Comparison of ENCODE assay signal across 1 cellular context in the genomic region with DNA sequence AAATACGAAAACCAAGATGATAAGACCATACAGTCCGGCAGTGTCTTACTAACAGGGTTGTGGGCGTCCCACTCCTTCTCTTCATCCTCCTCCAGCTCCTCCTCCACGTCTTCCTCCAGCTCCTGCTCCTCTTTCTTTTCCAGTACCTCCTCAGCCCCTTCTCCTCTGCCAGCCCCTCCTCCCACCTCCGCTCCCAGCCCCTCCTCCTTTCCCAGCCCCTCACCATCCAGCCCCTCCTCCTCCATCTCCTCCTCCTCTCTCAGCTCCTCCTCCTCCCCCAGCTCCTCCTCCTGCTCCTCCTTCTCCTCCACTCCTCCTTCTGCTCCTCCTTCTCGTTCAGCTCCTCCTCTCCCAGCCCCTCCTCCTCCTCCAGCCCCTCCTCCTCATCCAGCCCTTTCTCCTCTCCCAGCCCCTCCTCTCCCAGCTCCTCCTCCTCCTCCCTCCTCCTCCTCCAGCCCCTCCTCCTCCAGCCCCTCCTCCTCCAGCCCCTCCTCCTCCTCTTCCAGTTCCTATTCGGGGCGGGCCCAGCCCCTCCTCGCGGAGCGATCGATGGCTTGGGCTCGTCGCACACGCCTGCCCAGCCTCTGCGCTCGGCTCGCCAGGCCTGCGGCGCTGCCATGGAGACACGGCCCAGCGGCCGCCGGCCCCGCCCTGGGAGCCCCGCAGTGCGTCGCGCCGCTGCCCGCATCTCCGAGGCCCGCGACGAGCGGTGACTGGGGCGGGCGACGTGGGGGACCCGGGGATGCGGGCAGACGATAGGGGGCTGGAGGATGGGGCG.
A peak's percentile ranks its signal among the peaks of the same experiment; 100 is the strongest.
TF ChIP-seq lines count a peak whose summit lies in the region.

Gene BRD3OS (plus strand): TSS at position 654 of the 778 bp plus-strand sequence. CDS start 1,267 bp downstream, outside the sequence.

TF ChIP-seq in HepG2, 621 proteins besides CTCF, POLR2A, EP300 and RAD21 (continued from another document and continues in another):
- TF ChIP-seq, protein P1, sequence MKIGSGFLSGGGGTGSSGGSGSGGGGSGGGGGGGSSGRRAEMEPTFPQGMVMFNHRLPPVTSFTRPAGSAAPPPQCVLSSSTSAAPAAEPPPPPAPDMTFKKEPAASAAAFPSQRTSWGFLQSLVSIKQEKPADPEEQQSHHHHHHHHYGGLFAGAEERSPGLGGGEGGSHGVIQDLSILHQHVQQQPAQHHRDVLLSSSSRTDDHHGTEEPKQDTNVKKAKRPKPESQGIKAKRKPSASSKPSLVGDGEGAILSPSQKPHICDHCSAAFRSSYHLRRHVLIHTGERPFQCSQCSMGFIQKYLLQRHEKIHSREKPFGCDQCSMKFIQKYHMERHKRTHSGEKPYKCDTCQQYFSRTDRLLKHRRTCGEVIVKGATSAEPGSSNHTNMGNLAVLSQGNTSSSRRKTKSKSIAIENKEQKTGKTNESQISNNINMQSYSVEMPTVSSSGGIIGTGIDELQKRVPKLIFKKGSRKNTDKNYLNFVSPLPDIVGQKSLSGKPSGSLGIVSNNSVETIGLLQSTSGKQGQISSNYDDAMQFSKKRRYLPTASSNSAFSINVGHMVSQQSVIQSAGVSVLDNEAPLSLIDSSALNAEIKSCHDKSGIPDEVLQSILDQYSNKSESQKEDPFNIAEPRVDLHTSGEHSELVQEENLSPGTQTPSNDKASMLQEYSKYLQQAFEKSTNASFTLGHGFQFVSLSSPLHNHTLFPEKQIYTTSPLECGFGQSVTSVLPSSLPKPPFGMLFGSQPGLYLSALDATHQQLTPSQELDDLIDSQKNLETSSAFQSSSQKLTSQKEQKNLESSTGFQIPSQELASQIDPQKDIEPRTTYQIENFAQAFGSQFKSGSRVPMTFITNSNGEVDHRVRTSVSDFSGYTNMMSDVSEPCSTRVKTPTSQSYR (CRISPR knock-in tag; IDR thresholded peaks at IDR 0.05; ENCODE audit: borderline replicate concordance) = 0 out of 2 replicates have a peak, but pooled peaks have one; percentile 62
- 0 out of 2 replicates have a peak, but pooled peaks have one; percentile 12 for TF ChIP-seq PHF8 (CRISPR knock-in tag; IDR thresholded peaks at IDR 0.05)
- no peak for TF ChIP-seq FOXA1 (IDR thresholded peaks at IDR 0.05)
- TF ChIP-seq FOXA1 (CRISPR knock-in tag; IDR thresholded peaks at IDR 0.05) = no peak
- TF ChIP-seq CC2D1A (CRISPR knock-in tag; IDR thresholded peaks at IDR 0.05) = no peak
- TF ChIP-seq ZNF564 (CRISPR knock-in tag; IDR thresholded peaks at IDR 0.05) = no peak
- no peak for TF ChIP-seq ZNF619 (CRISPR knock-in tag; IDR thresholded peaks at IDR 0.05)
- TF ChIP-seq ZNF816 (CRISPR knock-in tag; IDR thresholded peaks at IDR 0.05; ENCODE audit: borderline replicate concordance) = no peak
- TF ChIP-seq FLYWCH1 (CRISPR knock-in tag; IDR thresholded peaks at IDR 0.05) = no peak
- TF ChIP-seq NONO (IDR thresholded peaks at IDR 0.05) = no peak; the same call in 1 of the 2 replicates
- TF ChIP-seq NONO (CRISPR knock-in tag; conservative IDR thresholded peaks at IDR 0.05) = peak; percentile 89
- no peak for TF ChIP-seq RORA (CRISPR knock-in tag; IDR thresholded peaks at IDR 0.05)
- TF ChIP-seq ZFP36L2 (CRISPR knock-in tag; IDR thresholded peaks at IDR 0.05) = no peak
- TF ChIP-seq, protein P2, sequence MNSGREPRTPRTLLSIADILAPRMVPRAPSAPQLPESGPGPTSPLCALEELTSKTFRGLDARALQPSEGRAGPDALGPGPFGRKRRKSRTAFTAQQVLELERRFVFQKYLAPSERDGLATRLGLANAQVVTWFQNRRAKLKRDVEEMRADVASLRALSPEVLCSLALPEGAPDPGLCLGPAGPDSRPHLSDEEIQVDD (CRISPR knock-in tag; IDR thresholded peaks at IDR 0.05; ENCODE audit: borderline replicate concordance) = no peak
- no peak for TF ChIP-seq ZBTB4 (CRISPR knock-in tag; IDR thresholded peaks at IDR 0.05; ENCODE audit: borderline replicate concordance)
- no peak for TF ChIP-seq TRAFD1 (CRISPR knock-in tag; IDR thresholded peaks at IDR 0.05; ENCODE audit: borderline replicate concordance)
- no peak for TF ChIP-seq TBX3 (IDR thresholded peaks at IDR 0.05; ENCODE audit: borderline replicate concordance)
- no peak for TF ChIP-seq HMGXB3 (CRISPR knock-in tag; IDR thresholded peaks at IDR 0.05; ENCODE audit: borderline replicate concordance)
- peak; percentile 62; the same call in 1 of the 2 replicates for TF ChIP-seq ZNF788 (CRISPR knock-in tag; IDR thresholded peaks at IDR 0.05; ENCODE audit: borderline replicate concordance)
- no peak for TF ChIP-seq ZZZ3 (CRISPR knock-in tag; IDR thresholded peaks at IDR 0.05; ENCODE audit: borderline replicate concordance)
- TF ChIP-seq NR2F2 (IDR thresholded peaks at IDR 0.05; ENCODE audit: borderline replicate concordance, low read depth) = no peak
- TF ChIP-seq ZBTB3 (CRISPR knock-in tag; IDR thresholded peaks at IDR 0.05; ENCODE audit: borderline replicate concordance, low read depth) = no peak
- no peak for TF ChIP-seq ZNF558 (CRISPR knock-in tag; IDR thresholded peaks at IDR 0.05; ENCODE audit: borderline replicate concordance)
- TF ChIP-seq, protein P3, sequence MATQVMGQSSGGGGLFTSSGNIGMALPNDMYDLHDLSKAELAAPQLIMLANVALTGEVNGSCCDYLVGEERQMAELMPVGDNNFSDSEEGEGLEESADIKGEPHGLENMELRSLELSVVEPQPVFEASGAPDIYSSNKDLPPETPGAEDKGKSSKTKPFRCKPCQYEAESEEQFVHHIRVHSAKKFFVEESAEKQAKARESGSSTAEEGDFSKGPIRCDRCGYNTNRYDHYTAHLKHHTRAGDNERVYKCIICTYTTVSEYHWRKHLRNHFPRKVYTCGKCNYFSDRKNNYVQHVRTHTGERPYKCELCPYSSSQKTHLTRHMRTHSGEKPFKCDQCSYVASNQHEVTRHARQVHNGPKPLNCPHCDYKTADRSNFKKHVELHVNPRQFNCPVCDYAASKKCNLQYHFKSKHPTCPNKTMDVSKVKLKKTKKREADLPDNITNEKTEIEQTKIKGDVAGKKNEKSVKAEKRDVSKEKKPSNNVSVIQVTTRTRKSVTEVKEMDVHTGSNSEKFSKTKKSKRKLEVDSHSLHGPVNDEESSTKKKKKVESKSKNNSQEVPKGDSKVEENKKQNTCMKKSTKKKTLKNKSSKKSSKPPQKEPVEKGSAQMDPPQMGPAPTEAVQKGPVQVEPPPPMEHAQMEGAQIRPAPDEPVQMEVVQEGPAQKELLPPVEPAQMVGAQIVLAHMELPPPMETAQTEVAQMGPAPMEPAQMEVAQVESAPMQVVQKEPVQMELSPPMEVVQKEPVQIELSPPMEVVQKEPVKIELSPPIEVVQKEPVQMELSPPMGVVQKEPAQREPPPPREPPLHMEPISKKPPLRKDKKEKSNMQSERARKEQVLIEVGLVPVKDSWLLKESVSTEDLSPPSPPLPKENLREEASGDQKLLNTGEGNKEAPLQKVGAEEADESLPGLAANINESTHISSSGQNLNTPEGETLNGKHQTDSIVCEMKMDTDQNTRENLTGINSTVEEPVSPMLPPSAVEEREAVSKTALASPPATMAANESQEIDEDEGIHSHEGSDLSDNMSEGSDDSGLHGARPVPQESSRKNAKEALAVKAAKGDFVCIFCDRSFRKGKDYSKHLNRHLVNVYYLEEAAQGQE (IDR thresholded peaks at IDR 0.05; ENCODE audit: borderline replicate concordance in 1 of 2, low read depth in 1 of 2, low read length in 2 of 2) = no peak
- peak; percentile 95; the same call in 2 of the 3 replicates for TF ChIP-seq MXI1 (IDR thresholded peaks at IDR 0.05; ENCODE audit: borderline replicate concordance, low read depth, low read length)
- TF ChIP-seq ZNF605 (CRISPR knock-in tag; IDR thresholded peaks at IDR 0.05) = no peak
- TF ChIP-seq NFE2 (CRISPR knock-in tag; IDR thresholded peaks at IDR 0.05) = no peak
- TF ChIP-seq, protein P4, sequence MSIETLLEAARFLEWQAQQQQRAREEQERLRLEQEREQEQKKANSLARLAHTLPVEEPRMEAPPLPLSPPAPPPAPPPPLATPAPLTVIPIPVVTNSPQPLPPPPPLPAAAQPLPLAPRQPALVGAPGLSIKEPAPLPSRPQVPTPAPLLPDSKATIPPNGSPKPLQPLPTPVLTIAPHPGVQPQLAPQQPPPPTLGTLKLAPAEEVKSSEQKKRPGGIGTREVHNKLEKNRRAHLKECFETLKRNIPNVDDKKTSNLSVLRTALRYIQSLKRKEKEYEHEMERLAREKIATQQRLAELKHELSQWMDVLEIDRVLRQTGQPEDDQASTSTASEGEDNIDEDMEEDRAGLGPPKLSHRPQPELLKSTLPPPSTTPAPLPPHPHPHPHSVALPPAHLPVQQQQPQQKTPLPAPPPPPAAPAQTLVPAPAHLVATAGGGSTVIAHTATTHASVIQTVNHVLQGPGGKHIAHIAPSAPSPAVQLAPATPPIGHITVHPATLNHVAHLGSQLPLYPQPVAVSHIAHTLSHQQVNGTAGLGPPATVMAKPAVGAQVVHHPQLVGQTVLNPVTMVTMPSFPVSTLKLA (IDR thresholded peaks at IDR 0.05) = peak; percentile 29
- no peak for TF ChIP-seq ZNF12 (CRISPR knock-in tag; IDR thresholded peaks at IDR 0.05)
- no peak for TF ChIP-seq ZNF629 (CRISPR knock-in tag; conservative IDR thresholded peaks at IDR 0.05)
- TF ChIP-seq ZBTB1 (CRISPR knock-in tag; IDR thresholded peaks at IDR 0.05; ENCODE audit: borderline replicate concordance) = no peak
- no peak for TF ChIP-seq ARHGAP35 (CRISPR knock-in tag; IDR thresholded peaks at IDR 0.05; ENCODE audit: borderline replicate concordance)
- TF ChIP-seq CAMTA2 (CRISPR knock-in tag; IDR thresholded peaks at IDR 0.05; ENCODE audit: borderline replicate concordance) = no peak
- no peak for TF ChIP-seq ZMYM3 (CRISPR knock-in tag; IDR thresholded peaks at IDR 0.05)
- TF ChIP-seq MZF1 (CRISPR knock-in tag; IDR thresholded peaks at IDR 0.05; ENCODE audit: borderline replicate concordance) = no peak
- TF ChIP-seq ZNF652 (CRISPR knock-in tag; IDR thresholded peaks at IDR 0.05; ENCODE audit: borderline replicate concordance, low read depth) = no peak
- peak; percentile 78 for TF ChIP-seq MAZ (IDR thresholded peaks at IDR 0.05; ENCODE audit: borderline replicate concordance, low read depth, low read length)
- TF ChIP-seq MAZ (CRISPR knock-in tag; IDR thresholded peaks at IDR 0.05; ENCODE audit: low read depth) = peak; percentile 95
- no peak for TF ChIP-seq RNF2 (conservative IDR thresholded peaks at IDR 0.05; ENCODE audit: low read depth)
- no peak for TF ChIP-seq EED (CRISPR knock-in tag; IDR thresholded peaks at IDR 0.05)
- TF ChIP-seq POLR2G (IDR thresholded peaks at IDR 0.05; ENCODE audit: low read depth, low read length) = 0 out of 2 replicates have a peak, but pooled peaks have one; percentile 28
